Comparison of ENCODE assay signal across 8 cellular contexts in the genomic region with DNA sequence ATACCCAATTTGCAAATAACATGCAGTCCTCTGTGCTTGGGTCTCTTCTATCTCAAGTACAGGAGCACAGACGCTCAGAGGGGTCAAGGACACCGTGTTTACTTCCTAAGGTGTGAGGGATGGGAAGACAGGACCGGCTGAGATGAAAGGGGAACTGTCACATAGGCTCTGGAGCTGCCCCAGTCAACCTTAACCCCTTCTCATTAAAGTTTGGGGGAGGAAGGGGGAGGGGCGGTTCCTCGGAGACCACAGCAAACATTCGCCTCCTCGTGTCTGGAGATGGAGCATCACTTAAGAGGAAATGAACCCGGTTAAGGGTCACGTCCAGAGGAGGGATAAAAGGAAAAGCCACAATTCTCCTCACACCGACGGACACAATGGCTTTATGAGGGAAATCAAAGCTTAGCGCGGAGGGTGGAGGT.
DNase-seq lines count a peak whose midpoint lies in the region; TF ChIP-seq lines count a peak whose summit lies in the region.

No MANE protein-coding gene starts in this region.

- peak overlapping the region; percentile 75 for H3K4me3 Mint-ChIP-seq in dendritic cell treated with granulocyte-macrophage colony-stimulating factor and Interleukin-4, amounts not matched to agents 40 ng/mL and 50 ng/mL, for 4 days

- 0 out of 2 replicates have a peak, but pooled peaks cover under 1% of the 10 kb centered on the region for H3K4me1 ChIP-seq in MM.1S (ENCODE audit: low read length)
- H3K4me1 ChIP-seq in mucosa of stomach (ENCODE audit: control insufficient read depth, insufficient read depth, low read length) = peaks cover 71% of the 10 kb centered on the region

- peak overlapping the region; percentile 88 for H3K4me3 ChIP-seq in AG09309 (ENCODE audit: control insufficient read depth, low read depth, low read length)
- H3K4me3 ChIP-seq in MM.1S (ENCODE audit: low read length) = peak overlapping the region; percentile 60; the same call in 1 of the 2 replicates
- H3K4me3 ChIP-seq in mucosa of stomach (ENCODE audit: low read length) = peak overlapping the region; percentile 15

- no peaks in the 10 kb centered on the region for H3K9me3 ChIP-seq in MM.1S (replicated peaks; ENCODE audit: insufficient read depth, low read length)
- no peaks in the 10 kb centered on the region for H3K9me3 ChIP-seq in mucosa of stomach (ENCODE audit: control insufficient read depth, low read length)

- H3K36me3 Mint-ChIP-seq in dendritic cell treated with granulocyte-macrophage colony-stimulating factor and Interleukin-4, amounts not matched to agents 40 ng/mL and 50 ng/mL, for 4 days (ENCODE audit: low read depth) = no peaks in the 10 kb centered on the region

- no peak overlapping the region for H2AFZ ChIP-seq in MM.1S (ENCODE audit: low read length)

- no peaks in the 10 kb centered on the region for H4K20me1 ChIP-seq in MM.1S (ENCODE audit: insufficient read depth, low read length)

- H3F3A ChIP-seq in MM.1S (ENCODE audit: insufficient read depth, low read length) = no peaks in the 10 kb centered on the region

- no peaks in the 10 kb centered on the region for H3K9me3 Mint-ChIP-seq in dendritic cell treated with granulocyte-macrophage colony-stimulating factor and Interleukin-4, amounts not matched to agents 40 ng/mL and 50 ng/mL, for 4 days

- DNase-seq in AG09309 (ENCODE audit: low read depth) = no peak
- no peak for DNase-seq in MM.1S
- no peak for DNase-seq in NCI-H1105 treated with DMSO at 0.1 percent for 48 hours (lab: John Stamatoyannopoulos, UW)
- no peak for DNase-seq in NCI-H1436 treated with DMSO at 0.1 percent for 48 hours (lab: John Stamatoyannopoulos, UW)
- no peak for DNase-seq in NCI-H146 treated with DMSO at 0.1 percent for 48 hours (lab: John Stamatoyannopoulos, UW; ENCODE audit: unreplicated experiment)
- no peak for DNase-seq in stimulated activated CD4-positive, alpha-beta T cell treated with anti-CD3 and anti-CD28 coated beads, Interleukin-15, amount 100 ng/mL, for 24 hours

- H3K36me3 ChIP-seq in MM.1S (replicated peaks; ENCODE audit: insufficient read depth, low read length) (no peaks in the 10 kb centered on the region), mucosa of stomach (ENCODE audit: control insufficient read depth, insufficient read depth, low read length) (no peaks in the 10 kb centered on the region)

- H3K27ac ChIP-seq in MM.1S (ENCODE audit: low read length) = no peak overlapping the region

- H3K79me2 ChIP-seq in MM.1S (ENCODE audit: low read length) = no peaks in the 10 kb centered on the region

- H3K4me2 ChIP-seq in MM.1S (ENCODE audit: low read depth, low read length) = peak overlapping the region; percentile 83

- H3K9ac ChIP-seq in MM.1S (ENCODE audit: low read length) (no peak overlapping the region), mucosa of stomach (ENCODE audit: low read length) (peak overlapping the region; percentile 80)

- H3K9me2 ChIP-seq in MM.1S (replicated peaks; ENCODE audit: insufficient read depth, low read length) = no peaks in the 10 kb centered on the region

- peaks cover 41% of the 10 kb centered on the region for H3K27me3 Mint-ChIP-seq in dendritic cell treated with granulocyte-macrophage colony-stimulating factor and Interleukin-4, amounts not matched to agents 40 ng/mL and 50 ng/mL, for 4 days

- intact Hi-C loops in dendritic cell treated with granulocyte-macrophage colony-stimulating factor and Interleukin-4, amounts not matched to agents 40 ng/mL and 50 ng/mL, for 4 days (cut with micrococcal nuclease) = no loop called here

- peaks cover 64% of the 10 kb centered on the region for H3K4me1 Mint-ChIP-seq in dendritic cell treated with granulocyte-macrophage colony-stimulating factor and Interleukin-4, amounts not matched to agents 40 ng/mL and 50 ng/mL, for 4 days (ENCODE audit: low read depth)

- no peak for TF ChIP-seq CTCF in AG09309 (IDR thresholded peaks at IDR 0.05; ENCODE audit: control insufficient read depth, insufficient read depth, low read depth, low read length, missing control alignments)
- no peak for TF ChIP-seq CTCF in MM.1S (IDR thresholded peaks at IDR 0.05; ENCODE audit: low read length)

- H3K27ac Mint-ChIP-seq in dendritic cell treated with granulocyte-macrophage colony-stimulating factor and Interleukin-4, amounts not matched to agents 40 ng/mL and 50 ng/mL, for 4 days = peak overlapping the region; percentile 40

- peaks cover 14% of the 10 kb centered on the region for H3K27me3 ChIP-seq in MM.1S (replicated peaks; ENCODE audit: insufficient read depth, low read length)
- H3K27me3 ChIP-seq in mucosa of stomach (ENCODE audit: control insufficient read depth, insufficient read depth, low read length) = no peaks in the 10 kb centered on the region

Comparison
In these comparisons a context has a peak if more than half of its experiments do, and no peak if none do; other contexts are left out.
1. H3K4me3 ChIP-seq: peak in every context shown above with its lines; median percentile 88 in AG09309; 60 in MM.1S; 15 in mucosa of stomach.